Comparison of ENCODE assay signal across 16 cellular contexts in the genomic region with DNA sequence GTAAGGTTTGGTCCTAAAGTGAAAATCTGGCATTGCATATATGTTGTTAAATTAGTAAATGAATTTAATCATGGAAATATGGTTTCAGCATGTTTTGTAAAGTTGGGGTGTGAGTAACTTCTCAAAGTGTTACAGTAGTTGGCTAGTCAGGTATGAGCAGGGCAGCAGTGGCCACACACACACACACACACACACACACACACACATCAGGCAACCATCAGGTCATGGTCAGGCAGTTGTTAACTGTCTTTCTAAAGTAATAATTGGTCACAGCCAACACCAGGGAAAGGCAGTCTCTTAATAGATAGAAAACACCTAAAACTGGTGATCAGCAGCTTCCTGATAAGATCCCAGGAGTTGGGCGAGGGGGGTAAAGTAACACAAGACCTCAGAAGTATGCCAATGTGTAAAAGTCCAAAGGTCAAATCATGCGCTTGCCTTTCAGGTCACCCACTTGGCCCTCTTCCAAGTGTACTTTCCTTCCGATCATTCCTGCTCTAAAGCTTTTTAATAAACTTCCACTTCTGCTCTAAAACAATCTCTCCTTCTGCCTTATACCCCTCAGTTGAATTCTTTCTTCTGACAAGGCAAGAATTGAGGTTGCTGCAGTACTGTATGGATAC.
A peak's percentile ranks its signal among the peaks of the same experiment; 100 is the strongest.
DNase-seq lines count a peak whose midpoint lies in the region; ATAC-seq, FAIRE-seq and TF ChIP-seq lines count a peak whose summit lies in the region.
"Had no signal": no experiment of that assay in that cellular context is flagged by ENCODE, and none has a peak within 500 bp of the region (broad histone marks: within the 10 kb centered on the region; RNA-seq: fewer than 3 reads in every experiment).

No MANE protein-coding gene starts in this region.

- H4K5ac ChIP-seq in H1 (ENCODE audit: insufficient read length, low read depth, low read length), result no peak overlapping the region

- no peak overlapping the region for H3K27ac ChIP-seq in H1 (ENCODE audit: low read depth, low read length)
- H3K27ac ChIP-seq in right lobe of liver, result no peak overlapping the region
- H3K27ac ChIP-seq: BLaER1 treated with 17β-estradiol and CSF1 and Interleukin-3, amounts not matched to agents 10 nM and 100 nM had no signal

- H4K8ac ChIP-seq in H1 (ENCODE audit: extremely low read depth, insufficient read depth, low read length), result no peak overlapping the region

- H3K14ac ChIP-seq in H1 (ENCODE audit: insufficient read length), result no peak overlapping the region

- no peak for FAIRE-seq in H1 (lab: Jason Lieb, UNC)
- FAIRE-seq: GM18507 had no signal

- no peaks in the 10 kb centered on the region for H4K20me1 ChIP-seq in H1 (replicated peaks in 1 of 2; ENCODE audit: control insufficient read depth in 1 of 2, insufficient read depth in 2 of 2, low read length in 2 of 2)
- H4K20me1 ChIP-seq: BLaER1 treated with 17β-estradiol and CSF1 and Interleukin-3, amounts not matched to agents 10 nM and 100 nM had no signal

- no peak overlapping the region for H3K4me2 ChIP-seq in H1 (ENCODE audit: insufficient read depth in 1 of 2, low read depth in 2 of 2, low read length in 2 of 2)
- H3K4me2 ChIP-seq: BLaER1 treated with 17β-estradiol and CSF1 and Interleukin-3, amounts not matched to agents 10 nM and 100 nM had no signal

- H3K9me3 ChIP-seq in H1 (ENCODE audit: insufficient read depth in 2 of 2, low read depth in 1 of 2, low read length in 1 of 2) (no peaks in the 10 kb centered on the region), right lobe of liver (no peaks in the 10 kb centered on the region)
- H3K9me3 ChIP-seq: HAP-1 had no signal

- H3K4me1 Mint-ChIP-seq in activated T-helper 1 cell treated with anti-CD3 and anti-CD28 coated beads, Interleukin-12 subunit alpha, Interleukin-12 subunit beta, Interleukin-2, Interleukin-4 antibody, amounts not matched to agents 30 ng/mL and 10 ng/mL and 1 ng/mL, durations not matched to agents 14 hours and 24 hours and 36 hours (ENCODE audit: low read depth), result no peaks in the 10 kb centered on the region
- no peaks in the 10 kb centered on the region for H3K4me1 Mint-ChIP-seq in activated CD4-positive, alpha-beta T cell treated with anti-CD3 and anti-CD28 coated beads, Interleukin-2, amount 10 ng/mL, durations not matched to agents 7 days and 5 days

- no peak overlapping the region for H3K18ac ChIP-seq in H1 (ENCODE audit: extremely low read depth, low read length)

- intact Hi-C loops in right lobe of liver (cut with DNase I) (no loop called here), left cardiac atrium (cut with DNase I) (no loop called here)
- intact Hi-C loops in activated T-helper 1 cell treated with anti-CD3 and anti-CD28 coated beads, Interleukin-12 subunit alpha, Interleukin-12 subunit beta, Interleukin-2, Interleukin-4 antibody, amounts not matched to agents 30 ng/mL and 10 ng/mL and 1 ng/mL, durations not matched to agents 14 hours and 24 hours and 36 hours (cut with micrococcal nuclease), result no loop called here

- H2AK5ac ChIP-seq in H1 (ENCODE audit: low read depth, low read length), result no peak overlapping the region

- CTCF ChIA-PET in H1 (lab: Charles Lee; ENCODE audit: partially characterized antibody), result no interaction called here
- CTCF ChIA-PET in activated CD4-positive, alpha-beta T cell treated with anti-CD3 and anti-CD28 coated beads, Interleukin-2, amount 10 ng/mL, durations not matched to agents 7 days and 5 days (lab: Charles Lee), result no interaction called here

- peak; percentile 29 for DNase-seq in NOMO-1 treated with DMSO at 0.1 percent for 48 hours (lab: John Stamatoyannopoulos, UW; ENCODE audit: unreplicated experiment)
- DNase-seq in NOMO-1 treated with dmso at 0.1 percent for 144 hours (lab: John Stamatoyannopoulos, UW; ENCODE audit: unreplicated experiment), result no peak
- no peak for DNase-seq in H1 (ENCODE audit: low read depth in 1 of 2, low spot score in 2 of 2)
- DNase-seq in right lobe of liver, result no peak
- no peak for DNase-seq in left cardiac atrium
- DNase-seq in hypothalamus (lab: John Stamatoyannopoulos, UW), result no peak
- no peak for DNase-seq in activated T-helper 1 cell treated with anti-CD3 and anti-CD28 coated beads, Interleukin-12 subunit alpha, Interleukin-12 subunit beta, Interleukin-2, Interleukin-4 antibody, amounts not matched to agents 30 ng/mL and 10 ng/mL and 1 ng/mL, durations not matched to agents 14 hours and 24 hours and 36 hours (ENCODE audit: low spot score)
- DNase-seq in activated CD4-positive, alpha-beta T cell treated with anti-CD3 and anti-CD28 coated beads, Interleukin-2, amount 10 ng/mL, durations not matched to agents 7 days and 5 days, result no peak
- DNase-seq: 8988T, NCI-H146, NCI-H2227 treated with DMSO at 0.1 percent for 48 hours, NCI-H524 treated with DMSO at 0.1 percent for 48 hours, PC-3 had no signal

- no peak overlapping the region for H3K9ac ChIP-seq in H1 (replicated peaks in 1 of 4; ENCODE audit: extremely low read depth in 1 of 4, low read depth in 3 of 4, low read length in 3 of 4)
- H3K9ac ChIP-seq: BLaER1 treated with 17β-estradiol and CSF1 and Interleukin-3, amounts not matched to agents 10 nM and 100 nM had no signal

- H3K27me3 ChIP-seq in H1 (replicated peaks in 1 of 4; ENCODE audit: control insufficient read depth in 3 of 4, extremely low read depth in 1 of 4, insufficient read depth in 3 of 4, low read length in 3 of 4) (no peaks in the 10 kb centered on the region), right lobe of liver (no peaks in the 10 kb centered on the region)
- H3K27me3 ChIP-seq: BLaER1 treated with 17β-estradiol and CSF1 and Interleukin-3, amounts not matched to agents 10 nM and 100 nM had no signal

- H2BK120ac ChIP-seq in H1 (replicated peaks; ENCODE audit: low read depth, low read length), result no peak overlapping the region

- 0 out of 2 replicates have a peak, but pooled peaks cover 1% of the 10 kb centered on the region for H3K23me2 ChIP-seq in H1 (ENCODE audit: low read depth, low read length)

- H2AFZ ChIP-seq in H1 (ENCODE audit: low read length), result 0 out of 2 replicates have a peak overlapping the region, but pooled peaks have one; percentile 18

- TF ChIP-seq CTCF in H1 (IDR thresholded peaks at IDR 0.05; ENCODE audit: control extremely low read depth in 1 of 3, insufficient read depth in 1 of 3, low read depth in 1 of 3, low read length in 3 of 3) (no peak), right lobe of liver (IDR thresholded peaks at IDR 0.05) (no peak)

- TF ChIP-seq EP300 in H1 (IDR thresholded peaks at IDR 0.05; ENCODE audit: borderline replicate concordance in 1 of 2, low read depth in 2 of 2, low read length in 2 of 2), result no peak

- H3K27ac Mint-ChIP-seq in activated T-helper 1 cell treated with anti-CD3 and anti-CD28 coated beads, Interleukin-12 subunit alpha, Interleukin-12 subunit beta, Interleukin-2, Interleukin-4 antibody, amounts not matched to agents 30 ng/mL and 10 ng/mL and 1 ng/mL, durations not matched to agents 14 hours and 24 hours and 36 hours, result no peak overlapping the region
- H3K27ac Mint-ChIP-seq in activated CD4-positive, alpha-beta T cell treated with anti-CD3 and anti-CD28 coated beads, Interleukin-2, amount 10 ng/mL, durations not matched to agents 7 days and 5 days, result no peak overlapping the region

- H4K91ac ChIP-seq in H1 (replicated peaks; ENCODE audit: insufficient read length, low read length), result no peak overlapping the region

- peak; percentile 26 to 64 (median 46) for ATAC-seq in right lobe of liver
- no peak for ATAC-seq in left cardiac atrium
- ATAC-seq: PC-3 had no signal

- H3K36me3 Mint-ChIP-seq in activated T-helper 1 cell treated with anti-CD3 and anti-CD28 coated beads, Interleukin-12 subunit alpha, Interleukin-12 subunit beta, Interleukin-2, Interleukin-4 antibody, amounts not matched to agents 30 ng/mL and 10 ng/mL and 1 ng/mL, durations not matched to agents 14 hours and 24 hours and 36 hours (ENCODE audit: low read depth), result no peaks in the 10 kb centered on the region
- no peaks in the 10 kb centered on the region for H3K36me3 Mint-ChIP-seq in activated CD4-positive, alpha-beta T cell treated with anti-CD3 and anti-CD28 coated beads, Interleukin-2, amount 10 ng/mL, durations not matched to agents 7 days and 5 days (ENCODE audit: low read depth)

- no peak overlapping the region for H3K4me3 Mint-ChIP-seq in activated T-helper 1 cell treated with anti-CD3 and anti-CD28 coated beads, Interleukin-12 subunit alpha, Interleukin-12 subunit beta, Interleukin-2, Interleukin-4 antibody, amounts not matched to agents 30 ng/mL and 10 ng/mL and 1 ng/mL, durations not matched to agents 14 hours and 24 hours and 36 hours
- no peak overlapping the region for H3K4me3 Mint-ChIP-seq in activated CD4-positive, alpha-beta T cell treated with anti-CD3 and anti-CD28 coated beads, Interleukin-2, amount 10 ng/mL, durations not matched to agents 7 days and 5 days

- H3K4ac ChIP-seq in H1 (replicated peaks; ENCODE audit: insufficient read length, low read depth, low read length), result no peak overlapping the region

- no peak overlapping the region for H2BK20ac ChIP-seq in H1 (ENCODE audit: low read length)

- H3K27me3 Mint-ChIP-seq in activated T-helper 1 cell treated with anti-CD3 and anti-CD28 coated beads, Interleukin-12 subunit alpha, Interleukin-12 subunit beta, Interleukin-2, Interleukin-4 antibody, amounts not matched to agents 30 ng/mL and 10 ng/mL and 1 ng/mL, durations not matched to agents 14 hours and 24 hours and 36 hours (ENCODE audit: insufficient read depth), result peaks cover 8% of the 10 kb centered on the region
- H3K27me3 Mint-ChIP-seq in activated CD4-positive, alpha-beta T cell treated with anti-CD3 and anti-CD28 coated beads, Interleukin-2, amount 10 ng/mL, durations not matched to agents 7 days and 5 days, result peaks cover 14% of the 10 kb centered on the region

- 87% methylated on average over 3 of the region's 3 CpGs; no CpG with 5 or more reads in 1 of the 2 experiments for WGBS in H1 (ENCODE audit: extremely low coverage in 1 of 2, insufficient coverage in 1 of 2, insufficient read length in 1 of 2, insufficient replicate concordance in 2 of 2, low coverage in 1 of 2, low lambda C conversion rate in 2 of 2, missing lambda C conversion rate in 1 of 2), 2 experiments
- 12% methylated on average over 3 of the region's 3 CpGs for WGBS in right lobe of liver (ENCODE audit: insufficient coverage, low coverage, low lambda C conversion rate, missing lambda C conversion rate)

- no peak overlapping the region for H3K56ac ChIP-seq in H1 (replicated peaks; ENCODE audit: insufficient read length, low read depth, low read length)

- H3K79me1 ChIP-seq in H1 (ENCODE audit: low read depth, low read length), result no peaks in the 10 kb centered on the region

- no peak overlapping the region for H2BK12ac ChIP-seq in H1 (ENCODE audit: low read depth, low read length)

- H2BK5ac ChIP-seq in H1 (ENCODE audit: low read depth, low read length), result no peak overlapping the region

- TF ChIP-seq RAD21 in H1 (IDR thresholded peaks at IDR 0.05 in 1 of 2, conservative IDR thresholded peaks at IDR 0.05 in 1 of 2; ENCODE audit: low read depth in 2 of 2, low read length in 2 of 2), result no peak

- H2BK15ac ChIP-seq in H1 (ENCODE audit: low read length), result no peak overlapping the region

- no peak for TF ChIP-seq POLR2A in H1 (IDR thresholded peaks at IDR 0.05; ENCODE audit: control extremely low read depth in 1 of 2, low read depth in 2 of 2, low read length in 2 of 2)
- no peak for TF ChIP-seq POLR2A in right lobe of liver (IDR thresholded peaks at IDR 0.05)

- H3K4me3 ChIP-seq in H1 (ENCODE audit: extremely low read depth in 1 of 4, insufficient read depth in 2 of 4, low read depth in 3 of 4, low read length in 4 of 4), result no peak overlapping the region
- H3K4me3 ChIP-seq in right lobe of liver, result no peak overlapping the region
- H3K4me3 ChIP-seq: BLaER1 treated with 17β-estradiol and CSF1 and Interleukin-3, amounts not matched to agents 10 nM and 100 nM; HAP-1 had no signal

- H3K23ac ChIP-seq in H1 (ENCODE audit: insufficient read length), result no peak overlapping the region

- H3K36me3 ChIP-seq in H1 (ENCODE audit: control insufficient read depth in 2 of 4, insufficient read depth in 4 of 4, low read length in 3 of 4), result no peaks in the 10 kb centered on the region
- H3K36me3 ChIP-seq in right lobe of liver, result no peaks in the 10 kb centered on the region
- H3K36me3 ChIP-seq: BLaER1 treated with 17β-estradiol and CSF1 and Interleukin-3, amounts not matched to agents 10 nM and 100 nM; HAP-1 had no signal

- H3K9me3 Mint-ChIP-seq in activated T-helper 1 cell treated with anti-CD3 and anti-CD28 coated beads, Interleukin-12 subunit alpha, Interleukin-12 subunit beta, Interleukin-2, Interleukin-4 antibody, amounts not matched to agents 30 ng/mL and 10 ng/mL and 1 ng/mL, durations not matched to agents 14 hours and 24 hours and 36 hours, result no peaks in the 10 kb centered on the region
- H3K9me3 Mint-ChIP-seq in activated CD4-positive, alpha-beta T cell treated with anti-CD3 and anti-CD28 coated beads, Interleukin-2, amount 10 ng/mL, durations not matched to agents 7 days and 5 days, result no peaks in the 10 kb centered on the region

- H3K79me2 ChIP-seq in H1 (ENCODE audit: control insufficient read depth in 1 of 2, insufficient read depth in 2 of 2, low read length in 2 of 2), result no peaks in the 10 kb centered on the region

- POLR2A ChIA-PET in H1 (lab: Charles Lee; ENCODE audit: partially characterized antibody), result interaction anchor here (1.0 kb wide), 1 partner anchor 9 kb away, joined by 3 read pairs; no protein-coding TSS in a partner anchor
- POLR2A ChIA-PET in activated CD4-positive, alpha-beta T cell treated with anti-CD3 and anti-CD28 coated beads, Interleukin-2, amount 10 ng/mL, durations not matched to agents 7 days and 5 days (lab: Charles Lee), result interaction anchor here (0.7 kb wide), 1 partner anchor 35 kb away, joined by 3 read pairs; no protein-coding TSS in a partner anchor

- H3K4me1 ChIP-seq in H1 (replicated peaks in 1 of 4; ENCODE audit: control insufficient read depth in 3 of 4, insufficient read depth in 4 of 4, low read length in 3 of 4) (no peaks in the 10 kb centered on the region), right lobe of liver (peaks cover 0 to 4% (median 0%) of the 10 kb centered on the region in 4 donors)
- H3K4me1 ChIP-seq: HAP-1 had no signal

Comparison
In these comparisons a context has a peak if more than half of its experiments do, and no peak if none do; other contexts are left out.
1. ATAC-seq: peak in right lobe of liver (4 of 4); none in left cardiac atrium (0 of 2).